8 cellular contexts compared by ENCODE assay signal in genomic region chr15:66862878-66863335, GRCh38.
DNase-seq lines count a peak whose midpoint lies in the region; ATAC-seq lines count a peak whose summit lies in the region.

No MANE protein-coding gene starts in this region.

- POLR2A ChIA-PET in activated CD8-positive, alpha-beta T cell treated with anti-CD3 and anti-CD28 coated beads, Interleukin-2, amount 10 ng/mL, durations not matched to agents 7 days and 5 days (lab: Charles Lee) = no interaction called here

- CTCF ChIA-PET in activated CD8-positive, alpha-beta T cell treated with anti-CD3 and anti-CD28 coated beads, Interleukin-2, amount 10 ng/mL, durations not matched to agents 7 days and 5 days (lab: Charles Lee) = interaction anchor here (1.0 to 2.3 kb wide), 3 partner anchors 11 to 44 kb away, joined by 3 to 17 read pairs (median 3); no protein-coding TSS in a partner anchor

- peaks cover 12% of the 10 kb centered on the region for H3K4me1 Mint-ChIP-seq in activated CD8-positive, alpha-beta T cell treated with anti-CD3 and anti-CD28 coated beads, Interleukin-2, amount 10 ng/mL, durations not matched to agents 7 days and 5 days (ENCODE audit: low read depth)

- no peaks in the 10 kb centered on the region for H3K36me3 Mint-ChIP-seq in activated CD8-positive, alpha-beta T cell treated with anti-CD3 and anti-CD28 coated beads, Interleukin-2, amount 10 ng/mL, durations not matched to agents 7 days and 5 days (ENCODE audit: low read depth)

- H3K27ac ChIP-seq in effector memory CD4-positive, alpha-beta T cell (ENCODE audit: insufficient read depth, low read length, poor library complexity, severe bottlenecking) = no peak overlapping the region

- H3K4me3 ChIP-seq in effector memory CD4-positive, alpha-beta T cell (ENCODE audit: insufficient read depth, low read depth, low read length, poor library complexity, severe bottlenecking) = no peak overlapping the region

- no peaks in the 10 kb centered on the region for H3K36me3 ChIP-seq in effector memory CD4-positive, alpha-beta T cell (ENCODE audit: control insufficient read depth, insufficient read depth, low read length)

- no peak overlapping the region for H3K27ac Mint-ChIP-seq in activated CD8-positive, alpha-beta T cell treated with anti-CD3 and anti-CD28 coated beads, Interleukin-2, amount 10 ng/mL, durations not matched to agents 7 days and 5 days

- peaks cover 5% of the 10 kb centered on the region for H3K27me3 ChIP-seq in effector memory CD4-positive, alpha-beta T cell (replicated peaks; ENCODE audit: control insufficient read depth, insufficient read depth, low read length, poor library complexity, severe bottlenecking)

- no peak overlapping the region for H3K4me3 Mint-ChIP-seq in activated CD8-positive, alpha-beta T cell treated with anti-CD3 and anti-CD28 coated beads, Interleukin-2, amount 10 ng/mL, durations not matched to agents 7 days and 5 days

- H3K9me3 Mint-ChIP-seq in activated CD8-positive, alpha-beta T cell treated with anti-CD3 and anti-CD28 coated beads, Interleukin-2, amount 10 ng/mL, durations not matched to agents 7 days and 5 days (ENCODE audit: insufficient read depth) = no peaks in the 10 kb centered on the region

- no peaks in the 10 kb centered on the region for H3K4me1 ChIP-seq in effector memory CD4-positive, alpha-beta T cell (ENCODE audit: control insufficient read depth, insufficient read depth, low read length, poor library complexity, severe bottlenecking)

- peaks cover 21% of the 10 kb centered on the region for H3K27me3 Mint-ChIP-seq in activated CD8-positive, alpha-beta T cell treated with anti-CD3 and anti-CD28 coated beads, Interleukin-2, amount 10 ng/mL, durations not matched to agents 7 days and 5 days (ENCODE audit: low read depth)

- peak; percentile 87 for ATAC-seq in activated CD8-positive, alpha-beta T cell treated with anti-CD3 and anti-CD28 coated beads, Interleukin-2, amount 10 ng/mL, durations not matched to agents 7 days and 5 days
- ATAC-seq in GM21737 (IDR thresholded peaks at IDR 0.05; ENCODE audit: unreplicated experiment) = no peak

- DNase-seq in COLO668 (lab: John Stamatoyannopoulos, UW; ENCODE audit: unreplicated experiment) = peak; percentile 52
- peak; percentile 58 for DNase-seq in GOT3 (lab: John Stamatoyannopoulos, UW)
- DNase-seq in NCI-H82 (lab: John Stamatoyannopoulos, UW) = peak; percentile 81
- peak; percentile 84 for DNase-seq in activated CD8-positive, alpha-beta T cell treated with anti-CD3 and anti-CD28 coated beads, Interleukin-2, amount 10 ng/mL, durations not matched to agents 7 days and 5 days
- peak in 2 of 3 donors; percentile 32 to 41 for DNase-seq in effector memory CD4-positive, alpha-beta T cell
- DNase-seq in mesenteric fat pad (ENCODE audit: low spot score) = peak; percentile 91
- peak; percentile 37 to 42 for DNase-seq in stimulated activated CD8-positive, alpha-beta memory T cell treated with anti-CD3 and anti-CD28 coated beads, Interleukin-4, amount 100 ng/mL, for 1 hour (ENCODE audit: low read depth in 2 of 2, low spot score in 1 of 2)

- H3K9me3 ChIP-seq in effector memory CD4-positive, alpha-beta T cell (ENCODE audit: control insufficient read depth, low read length) = no peaks in the 10 kb centered on the region

Comparison
In these comparisons a context has a peak if more than half of its experiments do, and no peak if none do; other contexts are left out.
1. DNase-seq: peak in every context shown above with its lines; median percentile 91 in mesenteric fat pad; 84 in activated CD8-positive, alpha-beta T cell treated with anti-CD3 and anti-CD28 coated beads, Interleukin-2, amount 10 ng/mL, durations not matched to agents 7 days and 5 days; 81 in NCI-H82; 58 in GOT3; 52 in COLO668; 40 in stimulated activated CD8-positive, alpha-beta memory T cell treated with anti-CD3 and anti-CD28 coated beads, Interleukin-4, amount 100 ng/mL, for 1 hour; 36 in effector memory CD4-positive, alpha-beta T cell.